In genomic region chr2:178238144-178238521, GRCh38 we compare ENCODE assay signal across 23 cellular contexts. TPM values are rescaled to one million over a fixed set of nuclear protein-coding genes. Genes with fewer than 3 reads are reported as not detected.
DNase-seq lines count a peak whose midpoint lies in the region; ATAC-seq, FAIRE-seq and TF ChIP-seq lines count a peak whose summit lies in the region.
"Had no signal": no experiment of that assay in that cellular context is flagged by ENCODE, and none has a peak within 500 bp of the region (broad histone marks: within the 10 kb centered on the region; RNA-seq: fewer than 3 reads in every experiment).

No MANE protein-coding gene starts in this region.

- no peaks in the 10 kb centered on the region for H3K36me3 Mint-ChIP-seq in activated CD4-positive, alpha-beta memory T cell treated with anti-CD3 and anti-CD28 coated beads, Interleukin-2, amount 10 ng/mL, durations not matched to agents 7 days and 5 days (ENCODE audit: low read depth)
- H3K36me3 Mint-ChIP-seq: activated CD8-positive, alpha-beta memory T cell treated with anti-CD3 and anti-CD28 coated beads, Interleukin-2, amount 10 ng/mL, durations not matched to agents 7 days and 5 days; CD4-positive, alpha-beta memory T cell had no signal

- H3K9ac ChIP-seq in PC-3 (ENCODE audit: low read length) (peak overlapping the region; percentile 9; the same call in 1 of the 2 replicates), keratinocyte (ENCODE audit: control insufficient read depth, extremely low read depth, insufficient read depth, low read length) (no peak overlapping the region)

- TF ChIP-seq CTCF in PC-3 (conservative IDR thresholded peaks at IDR 0.05; ENCODE audit: low read depth, low read length): no peak
- TF ChIP-seq CTCF in bronchial epithelial cell (IDR thresholded peaks at IDR 0.05; ENCODE audit: insufficient read depth, low read length, severe bottlenecking): no peak
- no peak for TF ChIP-seq CTCF in keratinocyte (optimal IDR thresholded peaks at IDR 0.05 in 1 of 3, IDR thresholded peaks at IDR 0.05 in 1 of 3, conservative IDR thresholded peaks at IDR 0.05 in 1 of 3; ENCODE audit: extremely low read depth in 1 of 3, insufficient read depth in 2 of 3, low read length in 3 of 3)

- no TSS peak for BruUV-seq in PC-3 (replicated peaks; lab: Mats Ljungman, UMichigan)

- H4K20me1 ChIP-seq in PC-3 (ENCODE audit: low read length) (no peaks in the 10 kb centered on the region), keratinocyte (ENCODE audit: control insufficient read depth, extremely low read depth, insufficient read depth, low read length) (no peaks in the 10 kb centered on the region)

- H3K36me3 ChIP-seq in PC-3 (ENCODE audit: low read depth, low read length) (no peaks in the 10 kb centered on the region), bronchial epithelial cell (ENCODE audit: control insufficient read depth, insufficient read depth, low read length) (no peaks in the 10 kb centered on the region), keratinocyte (ENCODE audit: control insufficient read depth in 2 of 2, extremely low read depth in 1 of 2, insufficient read depth in 2 of 2, low read length in 2 of 2) (peaks cover 0 to 2% of the 10 kb centered on the region in 2 experiments)

- H3F3A ChIP-seq in PC-3 (ENCODE audit: low read length, unreplicated experiment): no peaks in the 10 kb centered on the region

- FAIRE-seq in bronchial epithelial cell (lab: Jason Lieb, UNC) (no peak), keratinocyte (lab: Jason Lieb, UNC) (no peak)
- FAIRE-seq: frontal cortex had no signal

- peak overlapping the region; percentile 55 for H3K4me2 ChIP-seq in PC-3 (ENCODE audit: low read length)
- H3K4me2 ChIP-seq in keratinocyte (ENCODE audit: control insufficient read depth, extremely low read depth, insufficient read depth, low read depth, low read length): peak overlapping the region; percentile 34

- peaks cover 10% of the 10 kb centered on the region for H3K27me3 Mint-ChIP-seq in activated CD4-positive, alpha-beta memory T cell treated with anti-CD3 and anti-CD28 coated beads, Interleukin-2, amount 10 ng/mL, durations not matched to agents 7 days and 5 days

- H3K9me2 ChIP-seq in PC-3 (replicated peaks; ENCODE audit: low read length): no peaks in the 10 kb centered on the region

- CTCF ChIA-PET in PC-3 (lab: Charles Lee): no interaction called here
- CTCF ChIA-PET in activated CD4-positive, alpha-beta memory T cell treated with anti-CD3 and anti-CD28 coated beads, Interleukin-2, amount 10 ng/mL, durations not matched to agents 7 days and 5 days (lab: Charles Lee): no interaction called here

- POLR2A ChIA-PET in PC-3 (lab: Charles Lee; ENCODE audit: unreplicated experiment): no interaction called here
- POLR2A ChIA-PET in activated CD4-positive, alpha-beta memory T cell treated with anti-CD3 and anti-CD28 coated beads, Interleukin-2, amount 10 ng/mL, durations not matched to agents 7 days and 5 days (lab: Charles Lee): no interaction called here

- H3K27ac ChIP-seq in PC-3 (ENCODE audit: low read length) (peak overlapping the region; percentile 73), keratinocyte (ENCODE audit: control insufficient read depth, insufficient read depth, low read length) (no peak overlapping the region)
- H3K27ac ChIP-seq: SK-N-MC had no signal

- peak; percentile 84 for DNase-seq in ELR (ENCODE audit: low read depth)
- peak; percentile 68 for DNase-seq in PC-3
- peak; percentile 87 for DNase-seq in bronchial epithelial cell (ENCODE audit: low read depth)
- DNase-seq in keratinocyte (ENCODE audit: low read depth, low spot score): no peak
- no peak for DNase-seq in NCI-H1436 treated with DMSO at 0.1 percent for 48 hours (lab: John Stamatoyannopoulos, UW)
- DNase-seq in NCI-H526 treated with DMSO at 0.1 percent for 48 hours (lab: John Stamatoyannopoulos, UW): no peak
- no peak for DNase-seq in activated CD4-positive, alpha-beta memory T cell treated with anti-CD3 and anti-CD28 coated beads, Interleukin-2, amount 10 ng/mL, durations not matched to agents 7 days and 5 days
- DNase-seq: activated CD8-positive, alpha-beta memory T cell treated with anti-CD3 and anti-CD28 coated beads, Interleukin-2, amount 10 ng/mL, durations not matched to agents 7 days and 5 days; CD4-positive, alpha-beta memory T cell; central memory CD4-positive, alpha-beta T cell; DMS79; effector CD8-positive, alpha-beta T cell; GOT3; NCI-H2081; NCI-H524; right cardiac atrium; trophoblast cell had no signal

- H3K4me3 ChIP-seq in PC-3 (ENCODE audit: low read length) (no peak overlapping the region), bronchial epithelial cell (ENCODE audit: low read depth, low read length) (no peak overlapping the region), keratinocyte (ENCODE audit: control insufficient read depth in 2 of 3, extremely low read depth in 1 of 3, insufficient read depth in 2 of 3, low read depth in 1 of 3, low read length in 3 of 3) (no peak overlapping the region)
- H3K4me3 ChIP-seq: SK-N-MC had no signal

- peaks cover 26% of the 10 kb centered on the region for H3K4me1 ChIP-seq in PC-3 (ENCODE audit: insufficient read depth, low read length)
- H3K4me1 ChIP-seq in keratinocyte (ENCODE audit: control insufficient read depth, extremely low read depth, insufficient read depth, low read length): peaks cover 33% of the 10 kb centered on the region

- H3K9me3 ChIP-seq in PC-3 (ENCODE audit: low read length): no peaks in the 10 kb centered on the region
- H3K9me3 ChIP-seq in keratinocyte (ENCODE audit: control insufficient read depth, low read depth, low read length): no peaks in the 10 kb centered on the region

- no peaks in the 10 kb centered on the region for H3K27me3 ChIP-seq in PC-3 (ENCODE audit: low read length)
- H3K27me3 ChIP-seq in bronchial epithelial cell (ENCODE audit: control insufficient read depth, insufficient read depth, low read length): no peaks in the 10 kb centered on the region
- H3K27me3 ChIP-seq in keratinocyte (ENCODE audit: control insufficient read depth, extremely low read depth, insufficient read depth, low read length): no peaks in the 10 kb centered on the region

- H3K79me2 ChIP-seq in PC-3 (ENCODE audit: low read length): no peaks in the 10 kb centered on the region
- H3K79me2 ChIP-seq in keratinocyte (ENCODE audit: control insufficient read depth, insufficient read depth, low read length): no peaks in the 10 kb centered on the region

- intact Hi-C loops in PC-3 (cut with micrococcal nuclease): no loop called here

- H3K9me1 ChIP-seq in keratinocyte (ENCODE audit: control insufficient read depth, extremely low read depth, insufficient read depth, low read length): peaks cover 4% of the 10 kb centered on the region

- ATAC-seq in PC-3: peak; percentile 96
- no peak for ATAC-seq in GM21576 (IDR thresholded peaks at IDR 0.05; ENCODE audit: unreplicated experiment)
- ATAC-seq: activated CD8-positive, alpha-beta memory T cell treated with anti-CD3 and anti-CD28 coated beads, Interleukin-2, amount 10 ng/mL, durations not matched to agents 7 days and 5 days had no signal

- no peak overlapping the region for H3K27ac Mint-ChIP-seq in activated CD4-positive, alpha-beta memory T cell treated with anti-CD3 and anti-CD28 coated beads, Interleukin-2, amount 10 ng/mL, durations not matched to agents 7 days and 5 days
- H3K27ac Mint-ChIP-seq: activated CD8-positive, alpha-beta memory T cell treated with anti-CD3 and anti-CD28 coated beads, Interleukin-2, amount 10 ng/mL, durations not matched to agents 7 days and 5 days; activated T-helper 2 cell treated with anti-CD3 and anti-CD28 coated beads, Interferon-gamma antibody, Interleukin-2, Interleukin-4, amounts not matched to agents 10 μg/mL and 5 μg/mL and 100 μg/mL, durations not matched to agents 14 hours and 24 hours and 36 hours; CD4-positive, alpha-beta memory T cell; IgD-negative memory B cell; stimulated activated naive CD8-positive, alpha-beta T cell treated with anti-CD3 and anti-CD28 coated beads, Interleukin-15, Interleukin-2, amounts not matched to agents 100 ng/mL and 50 ng/mL, for 24 hours had no signal

- peak overlapping the region; percentile 27 for H2AFZ ChIP-seq in PC-3 (ENCODE audit: low read length)
- no peak overlapping the region for H2AFZ ChIP-seq in keratinocyte (ENCODE audit: control insufficient read depth, low read length)

- no peak overlapping the region for H3K4me3 Mint-ChIP-seq in activated CD4-positive, alpha-beta memory T cell treated with anti-CD3 and anti-CD28 coated beads, Interleukin-2, amount 10 ng/mL, durations not matched to agents 7 days and 5 days
- H3K4me3 Mint-ChIP-seq: activated CD8-positive, alpha-beta memory T cell treated with anti-CD3 and anti-CD28 coated beads, Interleukin-2, amount 10 ng/mL, durations not matched to agents 7 days and 5 days; CD4-positive, alpha-beta memory T cell; IgD-negative memory B cell; stimulated activated naive CD8-positive, alpha-beta T cell treated with anti-CD3 and anti-CD28 coated beads, Interleukin-15, Interleukin-2, amounts not matched to agents 100 ng/mL and 50 ng/mL, for 24 hours had no signal

- no peaks in the 10 kb centered on the region for H3K4me1 Mint-ChIP-seq in activated CD4-positive, alpha-beta memory T cell treated with anti-CD3 and anti-CD28 coated beads, Interleukin-2, amount 10 ng/mL, durations not matched to agents 7 days and 5 days
- H3K4me1 Mint-ChIP-seq: activated CD8-positive, alpha-beta memory T cell treated with anti-CD3 and anti-CD28 coated beads, Interleukin-2, amount 10 ng/mL, durations not matched to agents 7 days and 5 days; CD4-positive, alpha-beta memory T cell; IgD-negative memory B cell had no signal

- dilution Hi-C loops in keratinocyte (cut with MboI; ENCODE audit: extremely low pct_ligation_motif_present, low sequenced_read_pairs): no loop called here

- no peaks in the 10 kb centered on the region for H3K9me3 Mint-ChIP-seq in activated CD4-positive, alpha-beta memory T cell treated with anti-CD3 and anti-CD28 coated beads, Interleukin-2, amount 10 ng/mL, durations not matched to agents 7 days and 5 days
- H3K9me3 Mint-ChIP-seq: activated T-helper 2 cell treated with anti-CD3 and anti-CD28 coated beads, Interferon-gamma antibody, Interleukin-2, Interleukin-4, amounts not matched to agents 10 μg/mL and 5 μg/mL and 100 μg/mL, durations not matched to agents 14 hours and 24 hours and 36 hours; IgD-negative memory B cell; stimulated activated naive CD8-positive, alpha-beta T cell treated with anti-CD3 and anti-CD28 coated beads, Interleukin-15, Interleukin-2, amounts not matched to agents 100 ng/mL and 50 ng/mL, for 24 hours had no signal

RNA-seq across cellular contexts. Expression of gene OSBPL6, which starts 43.8 kb away (rescaled TPM):
- total RNA-seq in PC-3 (2014; rRNA removed): 2.8 and 4.0 TPM in 2 replicates
- 5.3 and 11.8 TPM in 2 replicates for total RNA-seq in bronchial epithelial cell
- polyA plus RNA-seq in keratinocyte: 8.2 to 11.6 TPM (median 10.1 TPM) in 3 replicates
- 5.6 TPM for polyA plus RNA-seq in keratinocyte (2011; ENCODE audit: low read depth)
- polyA plus RNA-seq in keratinocyte (2011; cell fraction: cytosol; rRNA removed): 8.1 and 11.3 TPM in 2 replicates
- polyA plus RNA-seq in keratinocyte (2011; cell fraction: nucleus; rRNA removed): 11.0 and 11.9 TPM in 2 replicates
- 8.3 and 9.4 TPM in 2 replicates for polyA plus RNA-seq in keratinocyte (2012; ENCODE audit: low replicate concordance)
- polyA minus RNA-seq in keratinocyte: 5.5 to 14.3 TPM (median 10.4 TPM) in 3 replicates
- 6.3 TPM for polyA minus RNA-seq in keratinocyte (2011; cell fraction: cytosol; rRNA and poly(A)+ RNA removed)
- polyA minus RNA-seq in keratinocyte (2011; cell fraction: nucleus; rRNA and poly(A)+ RNA removed): 8.1 and 21.3 TPM in 2 replicates
- under 1 TPM; 0.78 to 0.88 TPM for total RNA-seq in activated CD4-positive, alpha-beta memory T cell treated with anti-CD3 and anti-CD28 coated beads, Interleukin-2, amount 10 ng/mL, durations not matched to agents 7 days and 5 days
- polyA plus RNA-seq: IgD-negative memory B cell had no signal

Comparison
In these comparisons a context has a peak if more than half of its experiments do, and no peak if none do; other contexts are left out.
1. DNase-seq: peak in ELR (single experiment), PC-3 (single experiment) and bronchial epithelial cell (single experiment); none in keratinocyte (single experiment), NCI-H1436 treated with DMSO at 0.1 percent for 48 hours (single experiment), NCI-H526 treated with DMSO at 0.1 percent for 48 hours (single experiment) and activated CD4-positive, alpha-beta memory T cell treated with anti-CD3 and anti-CD28 coated beads, Interleukin-2, amount 10 ng/mL, durations not matched to agents 7 days and 5 days (single experiment).